15 cellular contexts compared by ENCODE assay signal in the genomic region with DNA sequence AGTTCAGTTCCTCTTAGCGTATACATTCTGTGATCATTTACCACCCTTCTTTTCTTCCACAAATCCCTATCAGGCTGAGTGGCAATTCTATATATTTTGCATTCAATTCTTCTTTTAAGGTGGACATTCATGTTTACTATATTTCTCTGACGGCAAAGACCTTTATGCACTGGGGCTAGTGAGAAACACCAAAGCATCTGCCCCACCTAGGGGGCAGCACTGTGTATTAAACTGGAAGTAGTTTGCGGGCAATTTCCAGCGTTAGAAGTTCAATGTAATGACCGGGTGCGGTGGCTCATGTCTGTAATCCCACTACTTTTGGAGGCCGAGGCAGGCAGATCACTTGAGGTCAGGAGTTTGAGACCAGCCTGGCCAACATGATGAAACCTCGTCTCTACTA. TPM values are rescaled to one million over a fixed set of nuclear protein-coding genes. Genes with fewer than 3 reads are reported as not detected.
A peak's percentile ranks its signal among the peaks of the same experiment; 100 is the strongest.
DNase-seq lines count a peak whose midpoint lies in the region; ATAC-seq and TF ChIP-seq lines count a peak whose summit lies in the region.
"Had no signal": no experiment of that assay in that cellular context is flagged by ENCODE, and none has a peak within 500 bp of the region (broad histone marks: within the 10 kb centered on the region; RNA-seq: fewer than 3 reads in every experiment).

No MANE protein-coding gene starts in this region.

- peaks cover 45% of the 10 kb centered on the region for H3K27me3 Mint-ChIP-seq in chondrocyte (ENCODE audit: low read depth)

- no peaks in the 10 kb centered on the region for H3K79me2 ChIP-seq in DND-41 (ENCODE audit: insufficient read depth, low read length)

- H3K4me1 ChIP-seq in DND-41 (ENCODE audit: insufficient read depth, low read length): no peaks in the 10 kb centered on the region
- H3K4me1 ChIP-seq: BLaER1 treated with 17β-estradiol and CSF1 and Interleukin-3, amounts not matched to agents 10 nM and 100 nM had no signal

- H3K4me3 Mint-ChIP-seq in chondrocyte (ENCODE audit: unreplicated experiment): no peak overlapping the region

- no peaks in the 10 kb centered on the region for H3K4me1 Mint-ChIP-seq in chondrocyte (ENCODE audit: low read depth)

- no peaks in the 10 kb centered on the region for H4K20me1 ChIP-seq in DND-41 (ENCODE audit: insufficient read depth, low read length)
- H4K20me1 ChIP-seq: BLaER1 treated with 17β-estradiol and CSF1 and Interleukin-3, amounts not matched to agents 10 nM and 100 nM had no signal

- TF ChIP-seq CTCF in DND-41 (IDR thresholded peaks at IDR 0.05; ENCODE audit: borderline replicate concordance, extremely low read depth, low read length, poor library complexity, severe bottlenecking): peak; percentile 17
- 0 out of 2 replicates have a peak, but pooled peaks have one; percentile 8 for TF ChIP-seq CTCF in LNCaP clone FGC (IDR thresholded peaks at IDR 0.05; ENCODE audit: control insufficient read depth, extremely low read depth, insufficient read depth)
- TF ChIP-seq CTCF in chondrocyte (IDR thresholded peaks at IDR 0.05): peak; percentile 11

- no peak overlapping the region for H3K4me2 ChIP-seq in DND-41 (ENCODE audit: insufficient read depth, low read length)
- H3K4me2 ChIP-seq: BLaER1 treated with 17β-estradiol and CSF1 and Interleukin-3, amounts not matched to agents 10 nM and 100 nM had no signal

- DNase-seq in DND-41: no peak
- no peak for DNase-seq in LNCaP clone FGC (ENCODE audit: low read depth)
- no peak for DNase-seq in chondrocyte (ENCODE audit: low spot score)
- peak; percentile 18 for DNase-seq in iPS-NIHi7 (ENCODE audit: extremely low spot score)
- no peak for DNase-seq in activated CD4-positive, alpha-beta T cell treated with anti-CD3 and anti-CD28 coated beads, Interleukin-2, amount 50 U/mL, for 4 hours
- DNase-seq: EL; IMR-90; Kasumi-1; NCI-H187 treated with DMSO at 0.1 percent for 48 hours; NCI-H446; NCI-H69; NK-92 treated with Interleukin-12 subunit alpha and Interleukin-12 subunit beta, amount 100 ng/mL, for 24 hours had no signal

- no peak overlapping the region for H3K4me3 ChIP-seq in DND-41 (ENCODE audit: low read depth in 1 of 2, low read length in 2 of 2)
- H3K4me3 ChIP-seq in LNCaP clone FGC (ENCODE audit: low read depth, low read length): no peak overlapping the region
- H3K4me3 ChIP-seq: BLaER1 treated with 17β-estradiol and CSF1 and Interleukin-3, amounts not matched to agents 10 nM and 100 nM had no signal

- H3K36me3 ChIP-seq in DND-41 (ENCODE audit: insufficient read depth, low read length): no peaks in the 10 kb centered on the region
- H3K36me3 ChIP-seq: BLaER1 treated with 17β-estradiol and CSF1 and Interleukin-3, amounts not matched to agents 10 nM and 100 nM had no signal

- H3K9ac ChIP-seq in DND-41 (ENCODE audit: low read depth, low read length): no peak overlapping the region
- H3K9ac ChIP-seq: BLaER1 treated with 17β-estradiol and CSF1 and Interleukin-3, amounts not matched to agents 10 nM and 100 nM had no signal

- H3K27ac ChIP-seq in DND-41 (ENCODE audit: low read length): no peak overlapping the region
- H3K27ac ChIP-seq: BLaER1 treated with 17β-estradiol and CSF1 and Interleukin-3, amounts not matched to agents 10 nM and 100 nM had no signal

- no peak overlapping the region for H2AFZ ChIP-seq in DND-41 (ENCODE audit: low read depth, low read length)

- H3K27me3 ChIP-seq in DND-41 (ENCODE audit: insufficient read depth, low read length, poor library complexity): no peaks in the 10 kb centered on the region
- H3K27me3 ChIP-seq: BLaER1 treated with 17β-estradiol and CSF1 and Interleukin-3, amounts not matched to agents 10 nM and 100 nM had no signal

- no peaks in the 10 kb centered on the region for H3K36me3 Mint-ChIP-seq in chondrocyte (ENCODE audit: low read depth)

- no peak for ATAC-seq in DND-41 (ENCODE audit: insufficient read depth, low read depth)
- no peak for ATAC-seq in activated CD4-positive, CD25-positive, alpha-beta regulatory T cell treated with anti-CD3 and anti-CD28 coated beads, Interleukin-2, amount 50 U/mL, for 24 hours
- no peak for ATAC-seq in GM19328 (IDR thresholded peaks at IDR 0.05; ENCODE audit: unreplicated experiment)

- H3K27ac Mint-ChIP-seq in chondrocyte (ENCODE audit: unreplicated experiment): no peak overlapping the region

- H3K9me3 ChIP-seq in DND-41 (ENCODE audit: insufficient read depth, low read length, severe bottlenecking): peaks cover 5% of the 10 kb centered on the region

- peaks cover 5% of the 10 kb centered on the region for H3K9me3 Mint-ChIP-seq in chondrocyte (ENCODE audit: low read depth)

RNA-seq across cellular contexts. Expression of a gene that starts 27.9 kb away (rescaled TPM):
- 24.7 to 32.6 TPM (median 31.4 TPM) in 3 replicates for total RNA-seq in chondrocyte
